ENCODE assay signal across 1 cellular context in the genomic region with DNA sequence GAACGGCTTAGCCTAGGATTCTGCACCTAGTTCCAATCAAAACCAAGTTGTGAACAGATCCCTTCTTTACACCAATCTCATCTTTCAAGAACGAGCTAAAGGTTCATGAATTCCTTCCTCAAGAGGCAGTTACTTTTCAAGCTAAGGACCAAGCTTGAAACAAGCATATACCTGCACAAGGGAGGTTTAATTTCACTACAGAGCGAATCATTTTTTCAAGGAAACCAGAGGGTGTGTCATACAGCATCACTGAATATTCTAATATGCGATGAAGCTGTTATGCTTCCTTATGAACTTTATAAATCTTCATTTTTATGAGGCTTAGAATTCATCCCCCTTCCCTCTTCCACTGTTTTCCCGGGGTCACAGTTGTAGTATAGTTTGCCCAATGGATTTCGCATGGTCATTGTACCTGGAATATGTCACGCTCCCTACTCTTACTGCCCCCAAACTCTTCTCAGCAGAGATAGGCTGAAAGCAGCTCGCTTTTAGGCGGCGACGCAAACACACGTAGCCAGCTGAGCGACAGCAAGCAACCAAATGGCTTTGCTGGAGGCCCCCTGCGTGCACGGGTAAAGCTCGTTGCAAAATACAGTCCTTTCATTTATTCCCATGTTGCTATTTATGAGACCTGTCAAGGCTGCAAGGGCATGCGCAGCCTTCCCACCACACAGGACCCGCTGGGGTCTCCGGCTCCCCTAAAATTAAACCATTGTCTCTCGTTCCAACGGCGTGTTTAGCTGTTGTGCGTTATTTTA.
TF ChIP-seq lines count a peak whose summit lies in the region.

No MANE protein-coding gene starts in this region.

TF ChIP-seq in HepG2, 621 proteins besides CTCF, POLR2A, EP300 and RAD21 (continued from another document and continues in another):
- TF ChIP-seq, protein P1, sequence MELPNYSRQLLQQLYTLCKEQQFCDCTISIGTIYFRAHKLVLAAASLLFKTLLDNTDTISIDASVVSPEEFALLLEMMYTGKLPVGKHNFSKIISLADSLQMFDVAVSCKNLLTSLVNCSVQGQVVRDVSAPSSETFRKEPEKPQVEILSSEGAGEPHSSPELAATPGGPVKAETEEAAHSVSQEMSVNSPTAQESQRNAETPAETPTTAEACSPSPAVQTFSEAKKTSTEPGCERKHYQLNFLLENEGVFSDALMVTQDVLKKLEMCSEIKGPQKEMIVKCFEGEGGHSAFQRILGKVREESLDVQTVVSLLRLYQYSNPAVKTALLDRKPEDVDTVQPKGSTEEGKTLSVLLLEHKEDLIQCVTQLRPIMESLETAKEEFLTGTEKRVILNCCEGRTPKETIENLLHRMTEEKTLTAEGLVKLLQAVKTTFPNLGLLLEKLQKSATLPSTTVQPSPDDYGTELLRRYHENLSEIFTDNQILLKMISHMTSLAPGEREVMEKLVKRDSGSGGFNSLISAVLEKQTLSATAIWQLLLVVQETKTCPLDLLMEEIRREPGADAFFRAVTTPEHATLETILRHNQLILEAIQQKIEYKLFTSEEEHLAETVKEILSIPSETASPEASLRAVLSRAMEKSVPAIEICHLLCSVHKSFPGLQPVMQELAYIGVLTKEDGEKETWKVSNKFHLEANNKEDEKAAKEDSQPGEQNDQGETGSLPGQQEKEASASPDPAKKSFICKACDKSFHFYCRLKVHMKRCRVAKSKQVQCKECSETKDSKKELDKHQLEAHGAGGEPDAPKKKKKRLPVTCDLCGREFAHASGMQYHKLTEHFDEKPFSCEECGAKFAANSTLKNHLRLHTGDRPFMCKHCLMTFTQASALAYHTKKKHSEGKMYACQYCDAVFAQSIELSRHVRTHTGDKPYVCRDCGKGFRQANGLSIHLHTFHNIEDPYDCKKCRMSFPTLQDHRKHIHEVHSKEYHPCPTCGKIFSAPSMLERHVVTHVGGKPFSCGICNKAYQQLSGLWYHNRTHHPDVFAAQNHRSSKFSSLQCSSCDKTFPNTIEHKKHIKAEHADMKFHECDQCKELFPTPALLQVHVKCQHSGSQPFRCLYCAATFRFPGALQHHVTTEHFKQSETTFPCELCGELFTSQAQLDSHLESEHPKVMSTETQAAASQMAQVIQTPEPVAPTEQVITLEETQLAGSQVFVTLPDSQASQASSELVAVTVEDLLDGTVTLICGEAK (IDR thresholded peaks at IDR 0.05): no peak
- TF ChIP-seq, protein P1 (CRISPR knock-in tag; IDR thresholded peaks at IDR 0.05): no peak
- TF ChIP-seq FOSL1 (CRISPR knock-in tag; IDR thresholded peaks at IDR 0.05; ENCODE audit: borderline replicate concordance) (no peak), ZFP41 (CRISPR knock-in tag; IDR thresholded peaks at IDR 0.05; ENCODE audit: borderline replicate concordance) (no peak), XRCC5 (optimal IDR thresholded peaks at IDR 0.05; ENCODE audit: low read length) (no peak), GATAD2A (CRISPR knock-in tag; IDR thresholded peaks at IDR 0.05) (no peak), NFATC3 (CRISPR knock-in tag; IDR thresholded peaks at IDR 0.05) (no peak), KDM4B (CRISPR knock-in tag; IDR thresholded peaks at IDR 0.05) (no peak), ZNF10 (CRISPR knock-in tag; IDR thresholded peaks at IDR 0.05; ENCODE audit: borderline replicate concordance, low read depth) (no peak), TCF7 (IDR thresholded peaks at IDR 0.05; ENCODE audit: low read depth) (no peak), SRF (IDR thresholded peaks at IDR 0.05; ENCODE audit: low read depth, low read length) (no peak), KDM5B (CRISPR knock-in tag; IDR thresholded peaks at IDR 0.05; ENCODE audit: borderline replicate concordance) (no peak), ZSCAN20 (CRISPR knock-in tag; IDR thresholded peaks at IDR 0.05; ENCODE audit: borderline replicate concordance) (no peak), ZSCAN25 (CRISPR knock-in tag; IDR thresholded peaks at IDR 0.05) (no peak)
- TF ChIP-seq, protein P2, sequence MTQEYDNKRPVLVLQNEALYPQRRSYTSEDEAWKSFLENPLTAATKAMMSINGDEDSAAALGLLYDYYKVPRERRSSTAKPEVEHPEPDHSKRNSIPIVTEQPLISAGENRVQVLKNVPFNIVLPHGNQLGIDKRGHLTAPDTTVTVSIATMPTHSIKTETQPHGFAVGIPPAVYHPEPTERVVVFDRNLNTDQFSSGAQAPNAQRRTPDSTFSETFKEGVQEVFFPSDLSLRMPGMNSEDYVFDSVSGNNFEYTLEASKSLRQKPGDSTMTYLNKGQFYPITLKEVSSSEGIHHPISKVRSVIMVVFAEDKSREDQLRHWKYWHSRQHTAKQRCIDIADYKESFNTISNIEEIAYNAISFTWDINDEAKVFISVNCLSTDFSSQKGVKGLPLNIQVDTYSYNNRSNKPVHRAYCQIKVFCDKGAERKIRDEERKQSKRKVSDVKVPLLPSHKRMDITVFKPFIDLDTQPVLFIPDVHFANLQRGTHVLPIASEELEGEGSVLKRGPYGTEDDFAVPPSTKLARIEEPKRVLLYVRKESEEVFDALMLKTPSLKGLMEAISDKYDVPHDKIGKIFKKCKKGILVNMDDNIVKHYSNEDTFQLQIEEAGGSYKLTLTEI (CRISPR knock-in tag; conservative IDR thresholded peaks at IDR 0.05): no peak
- TF ChIP-seq, protein P3, sequence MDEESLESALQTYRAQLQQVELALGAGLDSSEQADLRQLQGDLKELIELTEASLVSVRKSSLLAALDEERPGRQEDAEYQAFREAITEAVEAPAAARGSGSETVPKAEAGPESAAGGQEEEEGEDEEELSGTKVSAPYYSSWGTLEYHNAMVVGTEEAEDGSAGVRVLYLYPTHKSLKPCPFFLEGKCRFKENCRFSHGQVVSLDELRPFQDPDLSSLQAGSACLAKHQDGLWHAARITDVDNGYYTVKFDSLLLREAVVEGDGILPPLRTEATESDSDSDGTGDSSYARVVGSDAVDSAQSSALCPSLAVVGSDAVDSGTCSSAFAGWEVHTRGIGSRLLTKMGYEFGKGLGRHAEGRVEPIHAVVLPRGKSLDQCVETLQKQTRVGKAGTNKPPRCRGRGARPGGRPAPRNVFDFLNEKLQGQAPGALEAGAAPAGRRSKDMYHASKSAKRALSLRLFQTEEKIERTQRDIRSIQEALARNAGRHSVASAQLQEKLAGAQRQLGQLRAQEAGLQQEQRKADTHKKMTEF (CRISPR knock-in tag; IDR thresholded peaks at IDR 0.05): no peak
- TF ChIP-seq, protein P4, sequence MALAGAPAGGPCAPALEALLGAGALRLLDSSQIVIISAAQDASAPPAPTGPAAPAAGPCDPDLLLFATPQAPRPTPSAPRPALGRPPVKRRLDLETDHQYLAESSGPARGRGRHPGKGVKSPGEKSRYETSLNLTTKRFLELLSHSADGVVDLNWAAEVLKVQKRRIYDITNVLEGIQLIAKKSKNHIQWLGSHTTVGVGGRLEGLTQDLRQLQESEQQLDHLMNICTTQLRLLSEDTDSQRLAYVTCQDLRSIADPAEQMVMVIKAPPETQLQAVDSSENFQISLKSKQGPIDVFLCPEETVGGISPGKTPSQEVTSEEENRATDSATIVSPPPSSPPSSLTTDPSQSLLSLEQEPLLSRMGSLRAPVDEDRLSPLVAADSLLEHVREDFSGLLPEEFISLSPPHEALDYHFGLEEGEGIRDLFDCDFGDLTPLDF (CRISPR knock-in tag; IDR thresholded peaks at IDR 0.05): no peak
- TF ChIP-seq, protein P5, sequence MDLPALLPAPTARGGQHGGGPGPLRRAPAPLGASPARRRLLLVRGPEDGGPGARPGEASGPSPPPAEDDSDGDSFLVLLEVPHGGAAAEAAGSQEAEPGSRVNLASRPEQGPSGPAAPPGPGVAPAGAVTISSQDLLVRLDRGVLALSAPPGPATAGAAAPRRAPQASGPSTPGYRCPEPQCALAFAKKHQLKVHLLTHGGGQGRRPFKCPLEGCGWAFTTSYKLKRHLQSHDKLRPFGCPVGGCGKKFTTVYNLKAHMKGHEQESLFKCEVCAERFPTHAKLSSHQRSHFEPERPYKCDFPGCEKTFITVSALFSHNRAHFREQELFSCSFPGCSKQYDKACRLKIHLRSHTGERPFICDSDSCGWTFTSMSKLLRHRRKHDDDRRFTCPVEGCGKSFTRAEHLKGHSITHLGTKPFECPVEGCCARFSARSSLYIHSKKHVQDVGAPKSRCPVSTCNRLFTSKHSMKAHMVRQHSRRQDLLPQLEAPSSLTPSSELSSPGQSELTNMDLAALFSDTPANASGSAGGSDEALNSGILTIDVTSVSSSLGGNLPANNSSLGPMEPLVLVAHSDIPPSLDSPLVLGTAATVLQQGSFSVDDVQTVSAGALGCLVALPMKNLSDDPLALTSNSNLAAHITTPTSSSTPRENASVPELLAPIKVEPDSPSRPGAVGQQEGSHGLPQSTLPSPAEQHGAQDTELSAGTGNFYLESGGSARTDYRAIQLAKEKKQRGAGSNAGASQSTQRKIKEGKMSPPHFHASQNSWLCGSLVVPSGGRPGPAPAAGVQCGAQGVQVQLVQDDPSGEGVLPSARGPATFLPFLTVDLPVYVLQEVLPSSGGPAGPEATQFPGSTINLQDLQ (CRISPR knock-in tag; IDR thresholded peaks at IDR 0.05): no peak
- TF ChIP-seq, protein P6, sequence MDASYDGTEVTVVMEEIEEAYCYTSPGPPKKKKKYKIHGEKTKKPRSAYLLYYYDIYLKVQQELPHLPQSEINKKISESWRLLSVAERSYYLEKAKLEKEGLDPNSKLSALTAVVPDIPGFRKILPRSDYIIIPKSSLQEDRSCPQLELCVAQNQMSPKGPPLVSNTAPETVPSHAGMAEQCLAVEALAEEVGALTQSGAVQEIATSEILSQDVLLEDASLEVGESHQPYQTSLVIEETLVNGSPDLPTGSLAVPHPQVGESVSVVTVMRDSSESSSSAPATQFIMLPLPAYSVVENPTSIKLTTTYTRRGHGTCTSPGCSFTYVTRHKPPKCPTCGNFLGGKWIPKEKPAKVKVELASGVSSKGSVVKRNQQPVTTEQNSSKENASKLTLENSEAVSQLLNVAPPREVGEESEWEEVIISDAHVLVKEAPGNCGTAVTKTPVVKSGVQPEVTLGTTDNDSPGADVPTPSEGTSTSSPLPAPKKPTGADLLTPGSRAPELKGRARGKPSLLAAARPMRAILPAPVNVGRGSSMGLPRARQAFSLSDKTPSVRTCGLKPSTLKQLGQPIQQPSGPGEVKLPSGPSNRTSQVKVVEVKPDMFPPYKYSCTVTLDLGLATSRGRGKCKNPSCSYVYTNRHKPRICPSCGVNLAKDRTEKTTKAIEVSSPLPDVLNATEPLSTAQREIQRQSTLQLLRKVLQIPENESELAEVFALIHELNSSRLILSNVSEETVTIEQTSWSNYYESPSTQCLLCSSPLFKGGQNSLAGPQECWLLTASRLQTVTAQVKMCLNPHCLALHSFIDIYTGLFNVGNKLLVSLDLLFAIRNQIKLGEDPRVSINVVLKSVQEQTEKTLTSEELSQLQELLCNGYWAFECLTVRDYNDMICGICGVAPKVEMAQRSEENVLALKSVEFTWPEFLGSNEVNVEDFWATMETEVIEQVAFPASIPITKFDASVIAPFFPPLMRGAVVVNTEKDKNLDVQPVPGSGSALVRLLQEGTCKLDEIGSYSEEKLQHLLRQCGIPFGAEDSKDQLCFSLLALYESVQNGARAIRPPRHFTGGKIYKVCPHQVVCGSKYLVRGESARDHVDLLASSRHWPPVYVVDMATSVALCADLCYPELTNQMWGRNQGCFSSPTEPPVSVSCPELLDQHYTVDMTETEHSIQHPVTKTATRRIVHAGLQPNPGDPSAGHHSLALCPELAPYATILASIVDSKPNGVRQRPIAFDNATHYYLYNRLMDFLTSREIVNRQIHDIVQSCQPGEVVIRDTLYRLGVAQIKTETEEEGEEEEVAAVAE (CRISPR knock-in tag; IDR thresholded peaks at IDR 0.05; ENCODE audit: borderline replicate concordance): peak; percentile 90
- TF ChIP-seq, protein P7, sequence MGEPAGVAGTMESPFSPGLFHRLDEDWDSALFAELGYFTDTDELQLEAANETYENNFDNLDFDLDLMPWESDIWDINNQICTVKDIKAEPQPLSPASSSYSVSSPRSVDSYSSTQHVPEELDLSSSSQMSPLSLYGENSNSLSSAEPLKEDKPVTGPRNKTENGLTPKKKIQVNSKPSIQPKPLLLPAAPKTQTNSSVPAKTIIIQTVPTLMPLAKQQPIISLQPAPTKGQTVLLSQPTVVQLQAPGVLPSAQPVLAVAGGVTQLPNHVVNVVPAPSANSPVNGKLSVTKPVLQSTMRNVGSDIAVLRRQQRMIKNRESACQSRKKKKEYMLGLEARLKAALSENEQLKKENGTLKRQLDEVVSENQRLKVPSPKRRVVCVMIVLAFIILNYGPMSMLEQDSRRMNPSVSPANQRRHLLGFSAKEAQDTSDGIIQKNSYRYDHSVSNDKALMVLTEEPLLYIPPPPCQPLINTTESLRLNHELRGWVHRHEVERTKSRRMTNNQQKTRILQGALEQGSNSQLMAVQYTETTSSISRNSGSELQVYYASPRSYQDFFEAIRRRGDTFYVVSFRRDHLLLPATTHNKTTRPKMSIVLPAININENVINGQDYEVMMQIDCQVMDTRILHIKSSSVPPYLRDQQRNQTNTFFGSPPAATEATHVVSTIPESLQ (CRISPR knock-in tag; conservative IDR thresholded peaks at IDR 0.05): no peak
- TF ChIP-seq, protein P8, sequence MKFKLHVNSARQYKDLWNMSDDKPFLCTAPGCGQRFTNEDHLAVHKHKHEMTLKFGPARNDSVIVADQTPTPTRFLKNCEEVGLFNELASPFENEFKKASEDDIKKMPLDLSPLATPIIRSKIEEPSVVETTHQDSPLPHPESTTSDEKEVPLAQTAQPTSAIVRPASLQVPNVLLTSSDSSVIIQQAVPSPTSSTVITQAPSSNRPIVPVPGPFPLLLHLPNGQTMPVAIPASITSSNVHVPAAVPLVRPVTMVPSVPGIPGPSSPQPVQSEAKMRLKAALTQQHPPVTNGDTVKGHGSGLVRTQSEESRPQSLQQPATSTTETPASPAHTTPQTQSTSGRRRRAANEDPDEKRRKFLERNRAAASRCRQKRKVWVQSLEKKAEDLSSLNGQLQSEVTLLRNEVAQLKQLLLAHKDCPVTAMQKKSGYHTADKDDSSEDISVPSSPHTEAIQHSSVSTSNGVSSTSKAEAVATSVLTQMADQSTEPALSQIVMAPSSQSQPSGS (CRISPR knock-in tag; IDR thresholded peaks at IDR 0.05): no peak
